ENCODE assay signal across 2 cellular contexts in the genomic region with DNA sequence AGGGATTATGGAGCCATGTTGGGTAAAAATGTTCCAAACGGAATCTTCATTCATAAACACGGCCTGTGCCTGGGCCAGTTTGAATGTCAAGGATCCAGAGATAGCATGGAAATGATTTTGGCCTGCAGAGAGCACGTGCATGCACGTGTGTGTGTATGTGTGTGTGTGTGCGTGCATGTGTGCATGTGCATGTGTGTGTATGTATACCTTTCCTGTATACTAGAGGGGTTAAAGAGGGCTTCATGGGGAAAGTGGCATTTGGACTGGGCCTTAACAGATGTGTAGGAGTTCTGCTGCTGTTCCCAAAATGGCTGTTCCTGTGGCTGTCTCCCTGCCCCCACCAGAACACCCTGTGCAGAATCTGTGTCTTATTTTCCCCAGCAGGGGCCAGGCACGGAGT.
TF ChIP-seq lines count a peak whose summit lies in the region.

No MANE protein-coding gene starts in this region.

TF ChIP-seq in SK-N-SH treated with all-trans-retinoic acid at 6 μM for 48 hours, 23 proteins besides CTCF, POLR2A, EP300 and RAD21 (continued from another document):
- TF ChIP-seq CREB5 (CRISPR knock-in tag; IDR thresholded peaks at IDR 0.05; ENCODE audit: low read depth): no peak

TF ChIP-seq in SK-N-SH, 30 proteins besides CTCF, POLR2A, EP300 and RAD21 (continued from another document):
- TF ChIP-seq JUND (IDR thresholded peaks at IDR 0.05) (no peak), FOXM1 (IDR thresholded peaks at IDR 0.05; ENCODE audit: low read depth) (no peak), MEF2A (IDR thresholded peaks at IDR 0.05; ENCODE audit: borderline replicate concordance, low read depth) (no peak), TAF1 (IDR thresholded peaks at IDR 0.05; ENCODE audit: borderline replicate concordance, low read depth, low read length) (no peak), TCF12 (IDR thresholded peaks at IDR 0.05) (no peak), NFIC (IDR thresholded peaks at IDR 0.05; ENCODE audit: borderline replicate concordance) (no peak)
